In the genomic region with DNA sequence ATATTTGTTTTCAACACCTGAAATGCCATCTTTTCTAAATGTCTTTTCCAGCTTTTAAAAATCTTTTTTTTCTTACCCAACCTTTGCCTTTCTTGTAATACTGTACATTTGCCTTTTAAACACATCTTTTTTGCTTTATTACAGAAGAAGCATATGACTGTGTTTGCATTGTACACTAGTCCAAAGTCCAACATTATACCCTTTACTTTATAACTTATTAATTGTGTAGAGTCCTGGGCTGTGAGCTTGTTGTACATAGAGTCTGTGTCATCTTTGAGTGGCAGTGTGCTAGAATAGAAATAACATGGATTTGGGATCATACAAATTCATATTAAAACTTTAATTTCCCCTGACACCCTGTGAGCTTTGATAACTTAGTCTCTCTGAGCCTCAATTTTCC, we compare ENCODE assay signal across 16 cellular contexts. TPM values are rescaled to one million over a fixed set of nuclear protein-coding genes. Genes with fewer than 3 reads are reported as not detected.
DNase-seq lines count a peak whose midpoint lies in the region; ATAC-seq, FAIRE-seq and TF ChIP-seq lines count a peak whose summit lies in the region.
"Had no signal": no experiment of that assay in that cellular context is flagged by ENCODE, and none has a peak within 500 bp of the region (broad histone marks: within the 10 kb centered on the region; RNA-seq: fewer than 3 reads in every experiment).

No MANE protein-coding gene starts in this region.

- peaks cover 4% of the 10 kb centered on the region for H3K9me3 Mint-ChIP-seq in endothelial cell (ENCODE audit: unreplicated experiment)
- H3K9me3 Mint-ChIP-seq: CD4-positive, alpha-beta T cell had no signal

- DNase-seq in A549 (ENCODE audit: low read depth in 1 of 2, low spot score in 1 of 2) (no peak), DMS53 (lab: John Stamatoyannopoulos, UW) (peak; percentile 51), K562 (ENCODE audit: extremely low read depth in 1 of 4, low spot score in 3 of 4) (no peak), mucosa of descending colon (no peak), T-helper 1 cell (no peak), endothelial cell (ENCODE audit: low spot score) (no peak), NCI-H748 treated with DMSO at 0.1 percent for 48 hours (lab: John Stamatoyannopoulos, UW) (no peak)
- no peak for DNase-seq in activated CD4-positive, alpha-beta T cell treated with anti-CD3 and anti-CD28 coated beads for 1 hour
- DNase-seq: CD4-positive, alpha-beta T cell; DND-41; GDM1; GOT3; H9 had no signal

- no peak overlapping the region for H3K4me3 Mint-ChIP-seq in endothelial cell (ENCODE audit: unreplicated experiment)
- H3K4me3 Mint-ChIP-seq: CD4-positive, alpha-beta T cell; H9 had no signal

- intact Hi-C loops in K562 (cut with micrococcal nuclease) = no loop called here
- intact Hi-C loops in mucosa of descending colon (cut with DNase I, micrococcal nuclease) = no loop called here

- no peak overlapping the region for H3K27ac Mint-ChIP-seq in endothelial cell (ENCODE audit: unreplicated experiment)
- H3K27ac Mint-ChIP-seq: CD4-positive, alpha-beta T cell; H9 had no signal

- TF ChIP-seq CTCF in A549 (IDR thresholded peaks at IDR 0.05) (no peak), K562 (IDR thresholded peaks at IDR 0.05 in 2 of 3, conservative IDR thresholded peaks at IDR 0.05 in 1 of 3; ENCODE audit: insufficient read depth in 2 of 3, low read depth in 1 of 3, low read length in 3 of 3) (no peak), mucosa of descending colon (IDR thresholded peaks at IDR 0.05) (no peak), endothelial cell (IDR thresholded peaks at IDR 0.05; ENCODE audit: unreplicated experiment) (no peak)

- H3K27me3 ChIP-seq in K562 (ENCODE audit: control insufficient read depth in 2 of 2, insufficient read depth in 2 of 2, low read length in 2 of 2) = no peaks in the 10 kb centered on the region
- H3K27me3 ChIP-seq: BLaER1 treated with 17β-estradiol and CSF1 and Interleukin-3, amounts not matched to agents 10 nM and 100 nM had no signal

- no peaks in the 10 kb centered on the region for H4K20me1 ChIP-seq in K562 (replicated peaks; ENCODE audit: control insufficient read depth, insufficient read depth, low read length)
- H4K20me1 ChIP-seq: BLaER1 treated with 17β-estradiol and CSF1 and Interleukin-3, amounts not matched to agents 10 nM and 100 nM had no signal

- H3K9me1 ChIP-seq in K562 (ENCODE audit: control insufficient read depth, insufficient read depth, low read length) = no peaks in the 10 kb centered on the region

- H3K36me3 Mint-ChIP-seq in endothelial cell (ENCODE audit: low read depth, unreplicated experiment) = peaks cover 4% of the 10 kb centered on the region

- TF ChIP-seq RAD21 in A549 (conservative IDR thresholded peaks at IDR 0.05 in 1 of 2, IDR thresholded peaks at IDR 0.05 in 1 of 2) = no peak
- TF ChIP-seq RAD21 in K562 (CRISPR knock-in tag; conservative IDR thresholded peaks at IDR 0.05 in 1 of 2, IDR thresholded peaks at IDR 0.05 in 1 of 2) = no peak

- CTCF ChIA-PET in A549 (lab: Yijun Ruan, JAX) = interaction anchor here (0.6 to 1.6 kb wide), 5 partner anchors 8 to 350 kb away, joined by 3 to 5 read pairs (median 3); no protein-coding TSS in a partner anchor
- CTCF ChIA-PET in K562 (lab: Yijun Ruan, JAX; ENCODE audit: low intra/inter-chr PET ratio) = no interaction called here

- no TSS peak for BruUV-seq in K562 (replicated peaks; lab: Mats Ljungman, UMichigan)

- H3K27me3 Mint-ChIP-seq in endothelial cell (ENCODE audit: unreplicated experiment) = no peaks in the 10 kb centered on the region
- H3K27me3 Mint-ChIP-seq: CD4-positive, alpha-beta T cell had no signal

- TF ChIP-seq POLR2A in A549 (IDR thresholded peaks at IDR 0.05; ENCODE audit: low read length) (no peak), K562 (conservative IDR thresholded peaks at IDR 0.05) (no peak)

- in situ Hi-C loops in K562 (cut with MboI) = loop anchor here (25.0 kb wide), 1 partner anchor 555 kb away; no protein-coding TSS in a partner anchor

- H3K27ac ChIP-seq in A549 (no peak overlapping the region), K562 (ENCODE audit: extremely low read depth, low read depth, low read length) (no peak overlapping the region)
- H3K27ac ChIP-seq: BLaER1 treated with 17β-estradiol and CSF1 and Interleukin-3, amounts not matched to agents 10 nM and 100 nM had no signal

- no peak overlapping the region for H2AFZ ChIP-seq in K562 (ENCODE audit: low read depth, low read length)

- ATAC-seq in A549 (0 out of 6 replicates have a peak, but pooled peaks of 1 of the 2 experiments have one; percentile 33), K562 (no peak), mucosa of descending colon (peak; percentile 94)

- H3K9ac ChIP-seq in K562 (ENCODE audit: insufficient read depth in 1 of 2, low read depth in 2 of 2, low read length in 2 of 2) = no peak overlapping the region
- H3K9ac ChIP-seq: BLaER1 treated with 17β-estradiol and CSF1 and Interleukin-3, amounts not matched to agents 10 nM and 100 nM had no signal

- H3K79me2 ChIP-seq in K562 (ENCODE audit: control insufficient read depth, insufficient read depth, low read length) = no peaks in the 10 kb centered on the region

- no peak overlapping the region for H3K4me3 ChIP-seq in A549
- no peak overlapping the region for H3K4me3 ChIP-seq in K562
- H3K4me3 ChIP-seq in mucosa of descending colon = no peak overlapping the region
- H3K4me3 ChIP-seq: BLaER1 treated with 17β-estradiol and CSF1 and Interleukin-3, amounts not matched to agents 10 nM and 100 nM had no signal

- FAIRE-seq in A549 (lab: Jason Lieb, UNC) = no peak
- FAIRE-seq in K562 (lab: Jason Lieb, UNC) = peak; percentile 11
- FAIRE-seq: GM12892, GM19239 had no signal

- H3K9me3 ChIP-seq in A549 (no peaks in the 10 kb centered on the region), K562 (replicated peaks; ENCODE audit: control insufficient read depth, insufficient read depth, low read depth, low read length) (no peaks in the 10 kb centered on the region), mucosa of descending colon (no peaks in the 10 kb centered on the region)
- H3K9me3 ChIP-seq: BLaER1 treated with 17β-estradiol and CSF1 and Interleukin-3, amounts not matched to agents 10 nM and 100 nM had no signal

- H3K4me1 Mint-ChIP-seq in endothelial cell (ENCODE audit: unreplicated experiment) = peaks cover 13% of the 10 kb centered on the region

- H3K4me2 ChIP-seq in A549 = peak overlapping the region; percentile 56
- no peak overlapping the region for H3K4me2 ChIP-seq in K562 (ENCODE audit: insufficient read depth, low read length)
- H3K4me2 ChIP-seq: BLaER1 treated with 17β-estradiol and CSF1 and Interleukin-3, amounts not matched to agents 10 nM and 100 nM had no signal

- POLR2A ChIA-PET in A549 (lab: Yijun Ruan, JAX) (no interaction called here), K562 (lab: Yijun Ruan, JAX) (interaction anchor here (1.2 kb wide), 1 partner anchor 10 kb away, joined by 3 read pairs; no protein-coding TSS in a partner anchor)

- TF ChIP-seq EP300 in A549 (IDR thresholded peaks at IDR 0.05) (no peak), K562 (IDR thresholded peaks at IDR 0.05; ENCODE audit: low read length) (no peak)

- H3K4me1 ChIP-seq in A549 (peaks cover 26% of the 10 kb centered on the region), K562 (replicated peaks in 1 of 2; ENCODE audit: control insufficient read depth in 2 of 2, insufficient read depth in 2 of 2, low read length in 2 of 2) (no peaks in the 10 kb centered on the region), mucosa of descending colon (ENCODE audit: low read depth) (peaks cover 15% of the 10 kb centered on the region)
- H3K4me1 ChIP-seq: BLaER1 treated with 17β-estradiol and CSF1 and Interleukin-3, amounts not matched to agents 10 nM and 100 nM had no signal

- H3K36me3 ChIP-seq in K562 (ENCODE audit: control insufficient read depth, insufficient read depth, low read length) (peaks cover 3% of the 10 kb centered on the region; the same call in 2 of the 3 replicates), mucosa of descending colon (ENCODE audit: low read depth) (no peaks in the 10 kb centered on the region)

RNA-seq across cellular contexts. Expression of a gene that starts 23.7 kb away (rescaled TPM):
- polyA plus RNA-seq in A549 (2011; rRNA removed) (24.3 and 48.5 TPM in 2 replicates), A549 (2017; fragmentation: RNase III; extraction: RNeasy Plus Mini Kit Qiagen cat#74134 plus additional on column Dnase treatment) (24.1 to 25.8 TPM (median 24.4 TPM) in 3 replicates), K562 (2011; rRNA removed) (26.8 and 38.3 TPM in 2 replicates), K562 (2014; fragmentation: Illumina TruSeq; extraction: Trizol) (39.5 and 46.4 TPM in 2 replicates), K562 (2014; fragmentation: Nextera tagmentation; extraction: Ambion mirVana) (10 to 100 TPM; 42.9 to 49.3 TPM), K562 (2014; rRNA removed) (27.9 and 34.1 TPM in 2 replicates)
- polyA plus RNA-seq in A549 (2012; cell fraction: cytosol; rRNA removed) = 7.1 and 8.1 TPM in 2 replicates
- polyA plus RNA-seq in A549 (2012; cell fraction: nucleus; rRNA removed) = 2.4 and 3.5 TPM in 2 replicates
- polyA minus RNA-seq in A549 (2011; rRNA and poly(A)+ RNA removed) = 17.4 and 20.4 TPM in 2 replicates
- 10.5 and 54.8 TPM in 2 replicates for total RNA-seq in K562 (2011; cell fraction: chromatin; rRNA removed; ENCODE audit: low replicate concordance)
- 7.0 and 10.1 TPM in 2 replicates for total RNA-seq in K562 (2011; cell fraction: nucleolus; rRNA removed)
- 17.9 and 28.3 TPM in 2 replicates for total RNA-seq in K562 (2011; cell fraction: nucleoplasm; rRNA removed)
- total RNA-seq in K562 (2014; rRNA removed) (19.5 and 19.7 TPM in 2 replicates), K562 (2014; rRNA removed; fragmentation: Illumina TruSeq; extraction: Trizol) (40.9 and 47.4 TPM in 2 replicates), K562 (2015; rRNA removed; fragmentation: Illumina TruSeq; extraction: Trizol) (33.2 and 38.0 TPM in 2 replicates), K562 (2021) (25.6 and 28.0 TPM in 2 replicates), mucosa of descending colon (10 to 100 TPM; 15.1 to 21.7 (median 15.2) TPM), endothelial cell (ENCODE audit: unreplicated experiment) (29.3 TPM)
- polyA plus RNA-seq in K562 (2011; cell fraction: cytosol; rRNA removed) = 5.6 and 20.5 TPM in 2 replicates
- polyA plus RNA-seq in K562 (2011; cell fraction: nucleus; rRNA removed) = 5.2 and 9.0 TPM in 2 replicates
- polyA plus RNA-seq in K562 (2012) = 23.4 and 29.1 TPM in 2 replicates
- polyA minus RNA-seq in K562 (2011; rRNA and poly(A)+ RNA removed) = 71.0 and 76.0 TPM in 2 replicates
- polyA minus RNA-seq in K562 (2011; cell fraction: cytosol; rRNA and poly(A)+ RNA removed) = 10.1 and 13.3 TPM in 2 replicates
- 27.5 and 43.1 TPM in 2 replicates for polyA minus RNA-seq in K562 (2011; cell fraction: nucleus; rRNA and poly(A)+ RNA removed)

RNA-seq across cellular contexts. Expression of a gene that starts 24.0 kb away (rescaled TPM):
- 4.7 and 6.1 TPM in 2 replicates for polyA plus RNA-seq in A549 (2011; rRNA removed)
- polyA plus RNA-seq in A549 (2012; cell fraction: cytosol; rRNA removed) = 1.5 and 1.8 TPM in 2 replicates
- polyA plus RNA-seq in A549 (2012; cell fraction: nucleus; rRNA removed) = 1.1 and 2.2 TPM in 2 replicates
- 7.5 to 7.9 TPM (median 7.5 TPM) in 3 replicates for polyA plus RNA-seq in A549 (2017; fragmentation: RNase III; extraction: RNeasy Plus Mini Kit Qiagen cat#74134 plus additional on column Dnase treatment)
- polyA minus RNA-seq in A549 (2011; rRNA and poly(A)+ RNA removed) = 2.2 and 4.0 TPM in 2 replicates
- total RNA-seq in K562 (2011; cell fraction: chromatin; rRNA removed; ENCODE audit: low replicate concordance) = 2.3 and 5.4 TPM in 2 replicates
- 2.8 TPM in 2 replicates for total RNA-seq in K562 (2011; cell fraction: nucleolus; rRNA removed)
- total RNA-seq in K562 (2011; cell fraction: nucleoplasm; rRNA removed) = 3.8 and 8.7 TPM in 2 replicates
- total RNA-seq in K562 (2014; rRNA removed) = 6.9 and 8.2 TPM in 2 replicates
- 21.7 and 23.7 TPM in 2 replicates for total RNA-seq in K562 (2014; rRNA removed; fragmentation: Illumina TruSeq; extraction: Trizol)
- 19.2 and 21.3 TPM in 2 replicates for total RNA-seq in K562 (2015; rRNA removed; fragmentation: Illumina TruSeq; extraction: Trizol)
- 27.3 and 27.7 TPM in 2 replicates for total RNA-seq in K562 (2021)
- polyA plus RNA-seq in K562 (2011; rRNA removed) = 6.4 and 9.8 TPM in 2 replicates
- 4.1 and 5.3 TPM in 2 replicates for polyA plus RNA-seq in K562 (2011; cell fraction: cytosol; rRNA removed)
- 2.1 and 2.8 TPM in 2 replicates for polyA plus RNA-seq in K562 (2011; cell fraction: nucleus; rRNA removed)
- polyA plus RNA-seq in K562 (2012) = 8.1 and 21.0 TPM in 2 replicates
- 23.0 and 23.9 TPM in 2 replicates for polyA plus RNA-seq in K562 (2014; fragmentation: Illumina TruSeq; extraction: Trizol)
- 10 to 100 TPM; 29.8 to 45.2 TPM for polyA plus RNA-seq in K562 (2014; fragmentation: Nextera tagmentation; extraction: Ambion mirVana)
- 8.5 and 9.3 TPM in 2 replicates for polyA plus RNA-seq in K562 (2014; rRNA removed)
- 8.1 and 8.8 TPM in 2 replicates for polyA minus RNA-seq in K562 (2011; rRNA and poly(A)+ RNA removed)
- 9.5 and 12.1 TPM in 2 replicates for polyA minus RNA-seq in K562 (2011; cell fraction: cytosol; rRNA and poly(A)+ RNA removed)
- polyA minus RNA-seq in K562 (2011; cell fraction: nucleus; rRNA and poly(A)+ RNA removed) = 3.6 and 6.4 TPM in 2 replicates
- total RNA-seq in mucosa of descending colon = 10 to 100 TPM; 15.2 to 24.1 (median 21.7) TPM
- total RNA-seq in endothelial cell (ENCODE audit: unreplicated experiment) = 28.8 TPM
